ENCODE assay signal across 22 cellular contexts in genomic region chr1:90443340-90443739, GRCh38.
DNase-seq lines count a peak whose midpoint lies in the region; ATAC-seq and TF ChIP-seq lines count a peak whose summit lies in the region.
"Had no signal": no experiment of that assay in that cellular context is flagged by ENCODE, and none has a peak within 500 bp of the region (broad histone marks: within the 10 kb centered on the region; RNA-seq: fewer than 3 reads in every experiment).

No MANE protein-coding gene starts in this region.

- H2AFZ ChIP-seq in mammary epithelial cell (ENCODE audit: low read depth, low read length), result no peak overlapping the region

- peak; percentile 9 for DNase-seq in Daoy (ENCODE audit: low read depth)
- peak; percentile 8 for DNase-seq in RPMI7951 (ENCODE audit: low read depth)
- DNase-seq in mammary epithelial cell, result peak; percentile 16
- no peak for DNase-seq in mucosa of descending colon
- DNase-seq in CD4-positive, alpha-beta T cell, result no peak
- DNase-seq in left lung, result no peak
- no peak for DNase-seq in inferior parietal cortex (ENCODE audit: extremely low spot score)
- DNase-seq: C1 segment of cervical spinal cord; Calu3; CD8-positive, alpha-beta T cell; DMS79 treated with DMSO at 0.1 percent for 48 hours; HCEC 1CT; KG1; NCI-H1048; NCI-H1417; NCI-H1694; NCI-H2029 treated with DMSO at 0.1 percent for 48 hours; NCI-H446 treated with DMSO at 0.1 percent for 48 hours; SIG-M5; SK-N-SH; SW 1271 had no signal

- H3K4me3 Mint-ChIP-seq in CD4-positive, alpha-beta T cell, result no peak overlapping the region
- H3K4me3 Mint-ChIP-seq: CD8-positive, alpha-beta T cell had no signal

- H3K36me3 ChIP-seq in mammary epithelial cell (ENCODE audit: insufficient read depth, low read length) (no peaks in the 10 kb centered on the region), mucosa of descending colon (ENCODE audit: low read depth) (no peaks in the 10 kb centered on the region), left lung (no peaks in the 10 kb centered on the region)

- H3K4me1 ChIP-seq in mammary epithelial cell (ENCODE audit: insufficient read depth, low read length) (no peaks in the 10 kb centered on the region), mucosa of descending colon (ENCODE audit: low read depth) (no peaks in the 10 kb centered on the region), left lung (no peaks in the 10 kb centered on the region)

- intact Hi-C loops in mammary epithelial cell (cut with micrococcal nuclease) (no loop called here), mucosa of descending colon (cut with DNase I, micrococcal nuclease) (no loop called here), left lung (cut with DNase I) (no loop called here)
- intact Hi-C loops in CD4-positive, alpha-beta T cell (cut with DNase I, micrococcal nuclease), result no loop called here

- no peaks in the 10 kb centered on the region for H4K20me1 ChIP-seq in mammary epithelial cell (ENCODE audit: insufficient read depth, low read length)

- no peak overlapping the region for H3K9ac ChIP-seq in mammary epithelial cell (ENCODE audit: insufficient read depth, low read length)
- H3K9ac ChIP-seq: SK-N-SH had no signal

- H3K27ac ChIP-seq in mammary epithelial cell (ENCODE audit: insufficient read depth, low read depth, low read length) (no peak overlapping the region), left lung (no peak overlapping the region)
- no peak overlapping the region for H3K27ac ChIP-seq in CD4-positive, alpha-beta T cell (ENCODE audit: low read depth, low read length)
- H3K27ac ChIP-seq: RWPE1 had no signal

- no peak for TF ChIP-seq CTCF in mammary epithelial cell (conservative IDR thresholded peaks at IDR 0.05 in 1 of 2, IDR thresholded peaks at IDR 0.05 in 1 of 2; ENCODE audit: extremely low read depth in 1 of 2, insufficient read depth in 1 of 2, low read depth in 1 of 2, low read length in 2 of 2)
- no peak for TF ChIP-seq CTCF in mucosa of descending colon (IDR thresholded peaks at IDR 0.05)
- no peak for TF ChIP-seq CTCF in CD4-positive, alpha-beta T cell (IDR thresholded peaks at IDR 0.05)
- no peak for TF ChIP-seq CTCF in left lung (IDR thresholded peaks at IDR 0.05)

- no TSS peak for BruUV-seq in mammary epithelial cell (replicated peaks; lab: Mats Ljungman, UMichigan)

- in situ Hi-C loops in mammary epithelial cell (cut with MboI; ENCODE audit: low sequenced_read_pairs in 2 of 2), result no loop called here

- ATAC-seq in mucosa of descending colon (peak; percentile 52), left lung (no peak)
- no peak for ATAC-seq in CD4-positive, alpha-beta T cell (ENCODE audit: poor library complexity)
- ATAC-seq: CD8-positive, alpha-beta T cell had no signal

- H3K9me3 ChIP-seq in mammary epithelial cell (replicated peaks; ENCODE audit: insufficient read depth, low read length) (no peaks in the 10 kb centered on the region), mucosa of descending colon (no peaks in the 10 kb centered on the region), left lung (no peaks in the 10 kb centered on the region)
- no peaks in the 10 kb centered on the region for H3K9me3 ChIP-seq in CD4-positive, alpha-beta T cell (ENCODE audit: control insufficient read depth, low read length)
- H3K9me3 ChIP-seq: SK-N-SH had no signal

- H3K9me3 Mint-ChIP-seq in CD4-positive, alpha-beta T cell, result no peaks in the 10 kb centered on the region
- H3K9me3 Mint-ChIP-seq: CD8-positive, alpha-beta T cell had no signal

- H3K36me3 Mint-ChIP-seq in CD4-positive, alpha-beta T cell (ENCODE audit: low read depth), result no peaks in the 10 kb centered on the region
- H3K36me3 Mint-ChIP-seq: CD8-positive, alpha-beta T cell had no signal

- POLR2A ChIA-PET in CD4-positive, alpha-beta T cell (lab: Charles Lee), result no interaction called here

- dilution Hi-C loops in mammary epithelial cell (cut with HindIII; ENCODE audit: low sequenced_read_pairs), result no loop called here

- 48% methylated on average over 3 of the region's 3 CpGs for WGBS in mammary epithelial cell (ENCODE audit: low coverage, missing lambda C conversion rate)

- H3K4me3 ChIP-seq in mammary epithelial cell (replicated peaks in 1 of 3; ENCODE audit: insufficient read depth in 1 of 3, low read depth in 2 of 3, low read length in 3 of 3) (no peak overlapping the region), mucosa of descending colon (no peak overlapping the region), left lung (no peak overlapping the region)

- H3K27me3 Mint-ChIP-seq in CD4-positive, alpha-beta T cell, result peaks cover 29% of the 10 kb centered on the region

- CTCF ChIA-PET in mammary epithelial cell (lab: Charles Lee; ENCODE audit: low non-redundant PET), result no interaction called here
- CTCF ChIA-PET in CD4-positive, alpha-beta T cell (lab: Charles Lee), result no interaction called here

- H3K4me1 Mint-ChIP-seq in CD4-positive, alpha-beta T cell (ENCODE audit: low read depth), result no peaks in the 10 kb centered on the region

- H3K4me2 ChIP-seq in mammary epithelial cell (ENCODE audit: insufficient read depth, low read depth, low read length), result no peak overlapping the region
- H3K4me2 ChIP-seq: SK-N-SH had no signal

- peaks cover 4% of the 10 kb centered on the region for H3K27me3 ChIP-seq in mammary epithelial cell (ENCODE audit: insufficient read depth, low read length)
- H3K27me3 ChIP-seq in CD4-positive, alpha-beta T cell (ENCODE audit: control insufficient read depth, insufficient read depth, low read length), result no peaks in the 10 kb centered on the region
- no peaks in the 10 kb centered on the region for H3K27me3 ChIP-seq in left lung

- no peaks in the 10 kb centered on the region for H3K79me2 ChIP-seq in mammary epithelial cell (ENCODE audit: insufficient read depth, low read length)

- no peak overlapping the region for H3K27ac Mint-ChIP-seq in CD4-positive, alpha-beta T cell
- H3K27ac Mint-ChIP-seq: CD8-positive, alpha-beta T cell had no signal

Comparison
In these comparisons a context has a peak if more than half of its experiments do, and no peak if none do; other contexts are left out.
1. DNase-seq: peak in Daoy (single experiment), RPMI7951 (single experiment) and mammary epithelial cell (single experiment); none in mucosa of descending colon (0 of 3), CD4-positive, alpha-beta T cell (0 of 10), left lung (0 of 2) and inferior parietal cortex (single experiment).